Comparison of ENCODE assay signal across 8 cellular contexts in genomic region chr10:100829103-100829870, GRCh38.
DNase-seq lines count a peak whose midpoint lies in the region; ATAC-seq and TF ChIP-seq lines count a peak whose summit lies in the region.

No MANE protein-coding gene starts in this region.

- peak overlapping the region; percentile 29 for H2AFZ ChIP-seq in mammary epithelial cell (ENCODE audit: low read depth, low read length)

- TF ChIP-seq CTCF in A673 (conservative IDR thresholded peaks at IDR 0.05; ENCODE audit: low read depth, low read length) (no peak), mammary epithelial cell (conservative IDR thresholded peaks at IDR 0.05 in 1 of 2, IDR thresholded peaks at IDR 0.05 in 1 of 2; ENCODE audit: extremely low read depth in 1 of 2, insufficient read depth in 1 of 2, low read depth in 1 of 2, low read length in 2 of 2) (no peak)

- peak overlapping the region; percentile 31 for H3K4me3 ChIP-seq in A673 (ENCODE audit: low read depth, low read length, poor library complexity, severe bottlenecking)
- peak overlapping the region; percentile 28 for H3K4me3 ChIP-seq in HAP-1
- peak overlapping the region in 2 of 3 experiments; percentile 14 to 31 for H3K4me3 ChIP-seq in mammary epithelial cell (replicated peaks in 1 of 3; ENCODE audit: insufficient read depth in 1 of 3, low read depth in 2 of 3, low read length in 3 of 3)
- H3K4me3 ChIP-seq in muscle layer of duodenum (ENCODE audit: low read depth in 1 of 2, low read length in 2 of 2): peak overlapping the region; percentile 30 to 54

- peaks cover 100% of the 10 kb centered on the region for H3K27me3 ChIP-seq in A673 (replicated peaks; ENCODE audit: insufficient read depth, low read depth, low read length, poor library complexity)
- H3K27me3 ChIP-seq in HAP-1 (ENCODE audit: low read depth): no peaks in the 10 kb centered on the region
- peaks cover 61% of the 10 kb centered on the region for H3K27me3 ChIP-seq in mammary epithelial cell (ENCODE audit: insufficient read depth, low read length)
- H3K27me3 ChIP-seq in muscle layer of duodenum (ENCODE audit: low read depth, low read length): peaks cover 70% of the 10 kb centered on the region

- CTCF ChIA-PET in A673 (lab: Charles Lee) (no interaction called here), mammary epithelial cell (lab: Charles Lee; ENCODE audit: low non-redundant PET) (no interaction called here)

- H3K9me3 ChIP-seq in A673 (ENCODE audit: low read depth, low read length, poor library complexity, severe bottlenecking): no peaks in the 10 kb centered on the region
- H3K9me3 ChIP-seq in HAP-1: no peaks in the 10 kb centered on the region
- H3K9me3 ChIP-seq in mammary epithelial cell (replicated peaks; ENCODE audit: insufficient read depth, low read length): no peaks in the 10 kb centered on the region
- H3K9me3 ChIP-seq in muscle layer of duodenum (ENCODE audit: control insufficient read depth in 1 of 2, low read length in 2 of 2): peaks cover 0 to 4% of the 10 kb centered on the region in 2 donors

- no peak for ATAC-seq in GM18867 (IDR thresholded peaks at IDR 0.05; ENCODE audit: unreplicated experiment)

- no peaks in the 10 kb centered on the region for H3K79me2 ChIP-seq in mammary epithelial cell (ENCODE audit: insufficient read depth, low read length)

- H3K9ac ChIP-seq in mammary epithelial cell (ENCODE audit: insufficient read depth, low read length): no peak overlapping the region

- no peak overlapping the region for H3K27ac ChIP-seq in A673 (ENCODE audit: low read depth, low read length, poor library complexity, severe bottlenecking)
- H3K27ac ChIP-seq in mammary epithelial cell (ENCODE audit: insufficient read depth, low read depth, low read length): no peak overlapping the region
- no peak overlapping the region for H3K27ac ChIP-seq in muscle layer of duodenum (ENCODE audit: low read length)

- H3K4me2 ChIP-seq in mammary epithelial cell (ENCODE audit: insufficient read depth, low read depth, low read length): peak overlapping the region; percentile 72

- POLR2A ChIA-PET in A673 (lab: Charles Lee; ENCODE audit: low non-redundant PET): no interaction called here

- in situ Hi-C loops in HAP-1 (cut with MboI; ENCODE audit: low sequenced_read_pairs): no loop called here
- in situ Hi-C loops in mammary epithelial cell (cut with MboI; ENCODE audit: low sequenced_read_pairs in 2 of 2): no loop called here

- intact Hi-C loops in A673 (cut with micrococcal nuclease; ENCODE audit: unreplicated experiment): no loop called here
- intact Hi-C loops in mammary epithelial cell (cut with micrococcal nuclease): loop anchor here (5.0 kb wide), 2 partner anchors 87 to 267 kb away; no protein-coding TSS in a partner anchor

- H3K4me1 ChIP-seq in A673 (ENCODE audit: insufficient read depth, low read length, poor library complexity, severe bottlenecking): peaks cover 17% of the 10 kb centered on the region
- peaks cover 12% of the 10 kb centered on the region for H3K4me1 ChIP-seq in HAP-1
- peaks cover 21% of the 10 kb centered on the region for H3K4me1 ChIP-seq in mammary epithelial cell (ENCODE audit: insufficient read depth, low read length)
- peaks cover 0 to 35% of the 10 kb centered on the region in 2 donors for H3K4me1 ChIP-seq in muscle layer of duodenum (ENCODE audit: control insufficient read depth in 1 of 2, insufficient read depth in 2 of 2, low read length in 2 of 2)

- DNase-seq in A673 (ENCODE audit: low spot score) (no peak), HAP-1 (ENCODE audit: low spot score in 2 of 2) (peak; percentile 16 to 62), mammary epithelial cell (no peak), glomerular visceral epithelial cell (ENCODE audit: extremely low spot score) (no peak), putamen (ENCODE audit: low spot score) (no peak)
- DNase-seq in effector CD8-positive, alpha-beta T cell (lab: John Stamatoyannopoulos, UW): no peak

- dilution Hi-C loops in mammary epithelial cell (cut with HindIII; ENCODE audit: low sequenced_read_pairs): no loop called here

- 15% methylated on average over 23 of the region's 58 CpGs for WGBS in mammary epithelial cell (ENCODE audit: low coverage, missing lambda C conversion rate)

- BruUV-seq in A673 (replicated peaks; lab: Mats Ljungman, UMichigan) (no TSS peak), mammary epithelial cell (replicated peaks; lab: Mats Ljungman, UMichigan) (no TSS peak)

- H3K36me3 ChIP-seq in A673 (ENCODE audit: insufficient read depth, low read length, poor library complexity, severe bottlenecking): no peaks in the 10 kb centered on the region
- H3K36me3 ChIP-seq in HAP-1 (replicated peaks): no peaks in the 10 kb centered on the region
- no peaks in the 10 kb centered on the region for H3K36me3 ChIP-seq in mammary epithelial cell (ENCODE audit: insufficient read depth, low read length)
- H3K36me3 ChIP-seq in muscle layer of duodenum (ENCODE audit: control insufficient read depth in 1 of 2, insufficient read depth in 2 of 2, low read length in 2 of 2): no peaks in the 10 kb centered on the region

- H4K20me1 ChIP-seq in mammary epithelial cell (ENCODE audit: insufficient read depth, low read length): no peaks in the 10 kb centered on the region

Comparison
In these comparisons a context has a peak if more than half of its experiments do, and no peak if none do; other contexts are left out.
1. DNase-seq: peak in HAP-1 (2 of 2); none in A673 (single experiment), mammary epithelial cell (single experiment), glomerular visceral epithelial cell (single experiment), effector CD8-positive, alpha-beta T cell (single experiment) and putamen (single experiment).
2. Peak in every context shown above with its lines, with median percentiles within 50 percentile points of each other: H3K4me3 ChIP-seq.